Comparison of ENCODE assay signal across 8 cellular contexts in the genomic region with DNA sequence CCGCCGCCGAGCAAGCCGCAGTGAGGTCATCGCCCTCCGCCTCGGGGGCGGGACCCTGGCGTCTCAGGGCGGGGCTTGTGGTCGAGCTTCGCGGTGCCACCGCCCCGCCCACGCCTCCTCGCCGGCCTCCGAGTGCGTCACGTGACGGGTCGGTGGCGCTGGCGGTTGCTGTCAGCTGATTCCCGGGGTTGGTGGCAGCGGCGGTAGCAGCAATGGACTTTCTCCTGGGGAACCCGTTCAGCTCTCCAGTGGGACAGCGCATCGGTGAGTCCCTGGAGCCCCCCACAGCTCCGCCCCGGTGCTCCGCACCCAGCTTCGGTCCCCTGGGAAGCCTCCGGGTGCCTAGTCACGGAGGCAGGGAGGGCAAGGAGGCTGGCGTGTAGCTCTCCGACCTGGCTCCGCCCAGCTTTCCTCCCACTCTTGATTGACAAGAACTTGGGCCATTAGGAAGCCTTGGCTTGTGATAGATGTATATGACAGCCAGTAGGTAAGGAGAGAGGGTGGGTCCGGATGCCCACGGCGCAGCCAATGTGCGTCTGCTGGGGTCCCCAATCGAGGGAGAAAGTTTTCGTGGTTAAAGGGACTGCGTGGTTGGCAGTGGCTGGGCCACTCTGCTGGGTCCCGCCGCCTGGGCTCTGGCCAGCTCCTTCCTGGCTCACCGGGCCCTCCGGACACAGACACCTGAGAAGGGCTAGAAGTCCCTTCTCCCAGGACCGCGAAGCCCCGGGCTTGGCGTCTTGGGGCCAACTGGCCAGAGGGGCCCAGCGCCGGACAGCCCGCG. TPM values are rescaled to one million over a fixed set of nuclear protein-coding genes. Genes with fewer than 3 reads are reported as not detected.
A peak's percentile ranks its signal among the peaks of the same experiment; 100 is the strongest.
DNase-seq lines count a peak whose midpoint lies in the region; ATAC-seq and TF ChIP-seq lines count a peak whose summit lies in the region.

A gene (plus strand): TSS at position 178 of the 781 bp plus-strand sequence. CDS start 35 bp downstream, at position 213.

- peak; percentile 96 for TF ChIP-seq POLR2A in erythroblast (IDR thresholded peaks at IDR 0.05; ENCODE audit: low read length)

- H3K27me3 ChIP-seq in mucosa of rectum (ENCODE audit: control insufficient read depth in 2 of 2, insufficient read depth in 2 of 2, low read length in 2 of 2), result no peaks in the 10 kb centered on the region

- DNase-seq in DMS153 (lab: John Stamatoyannopoulos, UW) (peak; percentile 94), KBM-7 (peak; percentile 98), erythroblast (lab: John Stamatoyannopoulos, UW) (peak; percentile 99)
- DNase-seq in activated T-cell treated with anti-CD3 and anti-CD28 coated beads, Interleukin-2, amount 50 U/mL, for 24 hours, result peak; percentile 98
- peak; percentile 98 for DNase-seq in stimulated activated CD8-positive, alpha-beta memory T cell treated with anti-CD3 and anti-CD28 coated beads, Interleukin-4, amount 100 ng/mL, for 48 hours

- peak within 1 kb of the TSS; percentile 98 for H3K9ac ChIP-seq in mucosa of rectum (ENCODE audit: low read depth in 1 of 2, low read length in 2 of 2)

- in situ Hi-C loops in KBM-7 (cut with MboI; ENCODE audit: low pct_unique_long_range_greater_than_20kb, low sequenced_read_pairs), result no loop called here

- H3K9me3 Mint-ChIP-seq in activated T-cell treated with anti-CD3 and anti-CD28 coated beads, Interleukin-2, amount 50 U/mL, for 24 hours, result no peaks in the 10 kb centered on the region

- H3K27ac ChIP-seq in mucosa of rectum (ENCODE audit: low read depth in 2 of 2, low read length in 2 of 2), result peak within 1 kb of the TSS; percentile 97 to 98

- H3K36me3 Mint-ChIP-seq in activated T-cell treated with anti-CD3 and anti-CD28 coated beads, Interleukin-2, amount 50 U/mL, for 24 hours (ENCODE audit: low read depth), result peaks cover 36% of the 10 kb centered on the region

- H3K27ac Mint-ChIP-seq in activated T-cell treated with anti-CD3 and anti-CD28 coated beads, Interleukin-2, amount 50 U/mL, for 24 hours, result peak within 1 kb of the TSS; percentile 93

- H3K27me3 Mint-ChIP-seq in activated T-cell treated with anti-CD3 and anti-CD28 coated beads, Interleukin-2, amount 50 U/mL, for 24 hours, result no peaks in the 10 kb centered on the region

- H3K36me3 ChIP-seq in mucosa of rectum (ENCODE audit: control insufficient read depth in 2 of 2, insufficient read depth in 2 of 2, low read length in 2 of 2), result peaks cover 2 to 11% of the 10 kb centered on the region in 2 donors

- ATAC-seq in GM21717 (IDR thresholded peaks at IDR 0.05; ENCODE audit: unreplicated experiment), result peak; percentile 93

- H3K4me1 Mint-ChIP-seq in activated T-cell treated with anti-CD3 and anti-CD28 coated beads, Interleukin-2, amount 50 U/mL, for 24 hours (ENCODE audit: low read depth), result peaks cover 40% of the 10 kb centered on the region

- peak within 1 kb of the TSS; percentile 83 to 92 for H3K4me3 ChIP-seq in mucosa of rectum (ENCODE audit: low read length in 2 of 2)

- H3K9me3 ChIP-seq in mucosa of rectum (ENCODE audit: control insufficient read depth in 2 of 2, low read length in 2 of 2), result no peaks in the 10 kb centered on the region

- peaks cover 4 to 5% of the 10 kb centered on the region in 2 donors for H3K4me1 ChIP-seq in mucosa of rectum (ENCODE audit: control insufficient read depth in 2 of 2, insufficient read depth in 2 of 2, low read length in 2 of 2)

- H3K4me3 Mint-ChIP-seq in activated T-cell treated with anti-CD3 and anti-CD28 coated beads, Interleukin-2, amount 50 U/mL, for 24 hours, result peak within 1 kb of the TSS; percentile 84

TF ChIP-seq in PFSK-1, 5 proteins besides CTCF, POLR2A, EP300 and RAD21:
- TF ChIP-seq, protein P1, sequence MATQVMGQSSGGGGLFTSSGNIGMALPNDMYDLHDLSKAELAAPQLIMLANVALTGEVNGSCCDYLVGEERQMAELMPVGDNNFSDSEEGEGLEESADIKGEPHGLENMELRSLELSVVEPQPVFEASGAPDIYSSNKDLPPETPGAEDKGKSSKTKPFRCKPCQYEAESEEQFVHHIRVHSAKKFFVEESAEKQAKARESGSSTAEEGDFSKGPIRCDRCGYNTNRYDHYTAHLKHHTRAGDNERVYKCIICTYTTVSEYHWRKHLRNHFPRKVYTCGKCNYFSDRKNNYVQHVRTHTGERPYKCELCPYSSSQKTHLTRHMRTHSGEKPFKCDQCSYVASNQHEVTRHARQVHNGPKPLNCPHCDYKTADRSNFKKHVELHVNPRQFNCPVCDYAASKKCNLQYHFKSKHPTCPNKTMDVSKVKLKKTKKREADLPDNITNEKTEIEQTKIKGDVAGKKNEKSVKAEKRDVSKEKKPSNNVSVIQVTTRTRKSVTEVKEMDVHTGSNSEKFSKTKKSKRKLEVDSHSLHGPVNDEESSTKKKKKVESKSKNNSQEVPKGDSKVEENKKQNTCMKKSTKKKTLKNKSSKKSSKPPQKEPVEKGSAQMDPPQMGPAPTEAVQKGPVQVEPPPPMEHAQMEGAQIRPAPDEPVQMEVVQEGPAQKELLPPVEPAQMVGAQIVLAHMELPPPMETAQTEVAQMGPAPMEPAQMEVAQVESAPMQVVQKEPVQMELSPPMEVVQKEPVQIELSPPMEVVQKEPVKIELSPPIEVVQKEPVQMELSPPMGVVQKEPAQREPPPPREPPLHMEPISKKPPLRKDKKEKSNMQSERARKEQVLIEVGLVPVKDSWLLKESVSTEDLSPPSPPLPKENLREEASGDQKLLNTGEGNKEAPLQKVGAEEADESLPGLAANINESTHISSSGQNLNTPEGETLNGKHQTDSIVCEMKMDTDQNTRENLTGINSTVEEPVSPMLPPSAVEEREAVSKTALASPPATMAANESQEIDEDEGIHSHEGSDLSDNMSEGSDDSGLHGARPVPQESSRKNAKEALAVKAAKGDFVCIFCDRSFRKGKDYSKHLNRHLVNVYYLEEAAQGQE (IDR thresholded peaks at IDR 0.05; ENCODE audit: insufficient read depth in 1 of 2, low read depth in 2 of 2, low read length in 2 of 2), result no peak
- TF ChIP-seq POLR2AphosphoS5 (IDR thresholded peaks at IDR 0.05; ENCODE audit: low read depth, low read length) (no peak), TAF1 (IDR thresholded peaks at IDR 0.05; ENCODE audit: borderline replicate concordance, insufficient read depth, low read length) (0 out of 2 replicates have a peak, but pooled peaks have one; percentile 34), FOXP2 (optimal IDR thresholded peaks at IDR 0.05; ENCODE audit: borderline replicate concordance, extremely low read depth, extremely low read length, insufficient read depth) (peak; percentile 80), SIN3A (IDR thresholded peaks at IDR 0.05; ENCODE audit: borderline replicate concordance, insufficient read depth, low read length) (peak; percentile 90; the same call in 1 of the 2 replicates)
TF ChIP-seq in PFSK-1: peak in this region for 3.

RNA-seq across cellular contexts. Expression of the gene that starts here (rescaled TPM):
- polyA plus RNA-seq in PFSK-1 (2012; ENCODE audit: insufficient read length, low read depth), result 86.8 TPM

Comparison
In these comparisons a context has a peak if more than half of its experiments do, and no peak if none do; other contexts are left out.
1. Peak in every context shown above with its lines: DNase-seq, ATAC-seq, H3K4me3 ChIP-seq and H3K27ac ChIP-seq.